In the genomic region with DNA sequence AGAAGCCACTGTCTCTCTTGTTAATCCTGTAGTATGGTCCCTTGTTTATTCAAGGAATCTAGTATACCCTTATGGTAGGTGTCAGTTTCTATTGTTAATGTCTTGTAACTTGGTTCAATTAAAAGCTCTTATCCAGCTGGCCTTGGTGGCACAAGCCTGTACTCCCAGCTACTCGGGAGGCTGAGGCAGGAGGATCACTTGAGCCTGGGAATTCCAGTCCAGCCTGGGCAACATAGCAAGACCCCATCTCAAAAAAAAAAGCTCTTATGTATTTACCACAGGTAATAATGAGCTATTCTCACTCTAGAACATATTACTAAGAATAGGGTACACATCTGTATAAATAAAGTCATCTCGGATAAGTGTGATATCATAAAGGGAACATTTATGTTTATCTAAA, we compare ENCODE assay signal across 30 cellular contexts. TPM values are rescaled to one million over a fixed set of nuclear protein-coding genes. Genes with fewer than 3 reads are reported as not detected.
"Had no signal": no experiment of that assay in that cellular context is flagged by ENCODE, and none has a peak within 500 bp of the region (broad histone marks: within the 10 kb centered on the region; RNA-seq: fewer than 3 reads in every experiment).

No MANE protein-coding gene starts in this region.

- H3K9me3 Mint-ChIP-seq: natural killer cell; nephron; neural progenitor cell; stimulated activated memory B cell treated with anti-CD40 and anti-IgM and Interleukin-4, amounts not matched to agents 10 μg/mL and 1 μg/mL and 100 μg/mL, for 72 hours; stimulated activated naive CD8-positive, alpha-beta T cell treated with anti-CD3 and anti-CD28 coated beads, Interleukin-15, Interleukin-2, amounts not matched to agents 100 ng/mL and 50 ng/mL, for 24 hours had no signal

- H3K27ac Mint-ChIP-seq: nephron; neural progenitor cell; progenitor cell of endocrine pancreas; stimulated activated naive CD8-positive, alpha-beta T cell treated with anti-CD3 and anti-CD28 coated beads, Interleukin-15, Interleukin-2, amounts not matched to agents 100 ng/mL and 50 ng/mL, for 24 hours had no signal

- H3K4me1 Mint-ChIP-seq: natural killer cell; nephron; neural progenitor cell; stimulated activated memory B cell treated with anti-CD40 and anti-IgM and Interleukin-4, amounts not matched to agents 10 μg/mL and 1 μg/mL and 100 μg/mL, for 72 hours had no signal

- DNase-seq: natural killer cell; occipital lobe; ovary; posterior cingulate gyrus; psoas muscle; right cardiac atrium; spleen; stimulated activated CD4-positive, alpha-beta T cell treated with anti-CD3 and anti-CD28 coated beads, Interleukin-12 subunit alpha, Interleukin-12 subunit beta, amount 100 ng/mL, for 4 hours; stimulated activated CD4-positive, alpha-beta T cell treated with anti-CD3 and anti-CD28 coated beads, Interleukin-1b, Interleukin-23, amount 100 ng/mL, for 48 hours; stimulated activated CD4-positive, alpha-beta T cell treated with anti-CD3 and anti-CD28 coated beads, Interleukin-4, amount 100 ng/mL, for 1 hour; stimulated activated CD4-positive, alpha-beta T cell treated with anti-CD3 and anti-CD28 coated beads, Interleukin-4, amount 100 ng/mL, for 4 hours; stimulated activated CD8-positive, alpha-beta memory T cell treated with anti-CD3 and anti-CD28 coated beads, Interleukin-4, amount 100 ng/mL, for 48 hours; stimulated activated naive CD4-positive, alpha-beta T cell treated with Interleukin-2 at 50 U/mL for 16 hours; stomach; thyroid gland; trophoblast cell; upper lobe of left lung had no signal

- H3K36me3 Mint-ChIP-seq: natural killer cell, neural progenitor cell had no signal

- H3K9ac ChIP-seq: neural progenitor cell, parathyroid adenoma had no signal

- H3K9me3 ChIP-seq: ovary, psoas muscle, spleen, stomach, thoracic aorta, thyroid gland, tibial nerve, upper lobe of left lung, vagina had no signal

- H3K36me3 ChIP-seq: ovary, thoracic aorta, thyroid gland, tibial nerve, vagina had no signal

- H3K27ac ChIP-seq: neural progenitor cell, ovary, parathyroid adenoma, psoas muscle, skin epidermis, spleen, stomach, thoracic aorta, thyroid gland, tibial nerve, upper lobe of left lung, vagina had no signal

- H3K4me2 ChIP-seq: neural progenitor cell, smooth muscle cell had no signal

- H3K4me3 Mint-ChIP-seq: natural killer cell; nephron; neural progenitor cell; stimulated activated memory B cell treated with anti-CD40 and anti-IgM and Interleukin-4, amounts not matched to agents 10 μg/mL and 1 μg/mL and 100 μg/mL, for 72 hours; stimulated activated naive CD8-positive, alpha-beta T cell treated with anti-CD3 and anti-CD28 coated beads, Interleukin-15, Interleukin-2, amounts not matched to agents 100 ng/mL and 50 ng/mL, for 24 hours had no signal

- H3K27me3 ChIP-seq: neural progenitor cell, ovary, spleen, stomach, thyroid gland, tibial nerve, upper lobe of left lung, vagina had no signal

- H3K4me1 ChIP-seq: neural progenitor cell, parathyroid adenoma, psoas muscle, spleen, stomach, thyroid gland, tibial nerve, upper lobe of left lung, vagina had no signal

- H2AFZ ChIP-seq: neural progenitor cell, parathyroid adenoma had no signal

- H3K79me2 ChIP-seq: parathyroid adenoma had no signal

- FAIRE-seq: urothelium cell line had no signal

- H3K4me3 ChIP-seq: neural progenitor cell, ovary, psoas muscle, skin epidermis, smooth muscle cell, spleen, stomach, thoracic aorta, thyroid gland, tibial nerve, upper lobe of left lung, vagina had no signal

- H3K27me3 Mint-ChIP-seq: progenitor cell of endocrine pancreas; stimulated activated memory B cell treated with anti-CD40 and anti-IgM and Interleukin-4, amounts not matched to agents 10 μg/mL and 1 μg/mL and 100 μg/mL, for 72 hours; stimulated activated naive CD8-positive, alpha-beta T cell treated with anti-CD3 and anti-CD28 coated beads, Interleukin-15, Interleukin-2, amounts not matched to agents 100 ng/mL and 50 ng/mL, for 24 hours had no signal

- ATAC-seq: natural killer cell; psoas muscle; right cardiac atrium; sciatic nerve; stimulated activated memory B cell treated with anti-CD40 and anti-IgM and Interleukin-4, amounts not matched to agents 10 μg/mL and 1 μg/mL and 100 μg/mL, for 72 hours had no signal

RNA-seq across cellular contexts. Expression of a gene that starts 46.5 kb away (rescaled TPM):
- total RNA-seq: natural killer cell had no signal
